23 cellular contexts compared by ENCODE assay signal in genomic region chr9:109799141-109799540, GRCh38. TPM values are rescaled to one million over a fixed set of nuclear protein-coding genes. Genes with fewer than 3 reads are reported as not detected.
A peak's percentile ranks its signal among the peaks of the same experiment; 100 is the strongest.
DNase-seq lines count a peak whose midpoint lies in the region; ATAC-seq and TF ChIP-seq lines count a peak whose summit lies in the region.
"Had no signal": no experiment of that assay in that cellular context is flagged by ENCODE, and none has a peak within 500 bp of the region (broad histone marks: within the 10 kb centered on the region; RNA-seq: fewer than 3 reads in every experiment).

No MANE protein-coding gene starts in this region.

- no peak for TF ChIP-seq POLR2A in uterus (IDR thresholded peaks at IDR 0.05)

- ATAC-seq in left cardiac atrium (no peak), HG03139 (IDR thresholded peaks at IDR 0.05; ENCODE audit: unreplicated experiment) (no peak)
- ATAC-seq: activated CD8-positive, alpha-beta T cell treated with anti-CD3 and anti-CD28 coated beads, Interleukin-2, amount 10 ng/mL, durations not matched to agents 7 days and 5 days; body of pancreas; naive thymus-derived CD4-positive, alpha-beta T cell had no signal

- no peak overlapping the region for H3K4me3 Mint-ChIP-seq in neural crest cell
- H3K4me3 Mint-ChIP-seq: activated CD8-positive, alpha-beta T cell treated with anti-CD3 and anti-CD28 coated beads, Interleukin-2, amount 10 ng/mL, durations not matched to agents 7 days and 5 days; CD4-positive, CD25-positive, alpha-beta regulatory T cell; naive thymus-derived CD4-positive, alpha-beta T cell; T-helper 1 cell treated with Interleukin-12 subunit alpha and Interleukin-12 subunit beta and Interleukin-4 antibody, amounts not matched to agents 30 μg/mL and 1 μg/mL, for 36 hours had no signal

- in situ Hi-C loops in brain microvascular endothelial cell (cut with HindIII; ENCODE audit: low pct_ligation_motif_present, low sequenced_read_pairs) (no loop called here), HAP-1 (cut with MboI; ENCODE audit: low sequenced_read_pairs) (no loop called here)

- no peaks in the 10 kb centered on the region for H3K27me3 ChIP-seq in cardiac muscle cell
- no peaks in the 10 kb centered on the region for H3K27me3 ChIP-seq in brain microvascular endothelial cell (replicated peaks)
- no peaks in the 10 kb centered on the region for H3K27me3 ChIP-seq in uterus
- H3K27me3 ChIP-seq in HAP-1 (ENCODE audit: low read depth), result no peaks in the 10 kb centered on the region
- H3K27me3 ChIP-seq: body of pancreas had no signal

- no peaks in the 10 kb centered on the region for H3K36me3 Mint-ChIP-seq in neural crest cell (ENCODE audit: low read depth)
- H3K36me3 Mint-ChIP-seq: CD4-positive, CD25-positive, alpha-beta regulatory T cell; naive thymus-derived CD4-positive, alpha-beta T cell had no signal

- H3K36me3 ChIP-seq in cardiac muscle cell, result no peaks in the 10 kb centered on the region
- H3K36me3 ChIP-seq in brain microvascular endothelial cell (replicated peaks), result no peaks in the 10 kb centered on the region
- no peaks in the 10 kb centered on the region for H3K36me3 ChIP-seq in uterus
- H3K36me3 ChIP-seq in HAP-1 (replicated peaks), result no peaks in the 10 kb centered on the region
- H3K36me3 ChIP-seq: spleen had no signal

- H3K4me1 ChIP-seq in cardiac muscle cell (ENCODE audit: low read depth), result peaks cover 50% of the 10 kb centered on the region
- H3K4me1 ChIP-seq in uterus, result no peaks in the 10 kb centered on the region
- no peaks in the 10 kb centered on the region for H3K4me1 ChIP-seq in HAP-1
- H3K4me1 ChIP-seq: body of pancreas, spleen had no signal

- H3K9me3 ChIP-seq in cardiac muscle cell (ENCODE audit: low read depth) (no peaks in the 10 kb centered on the region), uterus (no peaks in the 10 kb centered on the region), HAP-1 (no peaks in the 10 kb centered on the region)
- H3K9me3 ChIP-seq: body of pancreas, spleen had no signal

- intact Hi-C loops in left cardiac atrium (cut with DNase I) (no loop called here), uterus (cut with DNase I; ENCODE audit: low total_unique reads) (no loop called here)

- H3K9me3 Mint-ChIP-seq in neural crest cell, result no peaks in the 10 kb centered on the region
- H3K9me3 Mint-ChIP-seq: CD4-positive, CD25-positive, alpha-beta regulatory T cell; naive thymus-derived CD4-positive, alpha-beta T cell; T-helper 1 cell treated with Interleukin-12 subunit alpha and Interleukin-12 subunit beta and Interleukin-4 antibody, amounts not matched to agents 30 μg/mL and 1 μg/mL, for 36 hours had no signal

- peak overlapping the region; percentile 87 for H3K27ac Mint-ChIP-seq in neural crest cell (ENCODE audit: unreplicated experiment)
- H3K27ac Mint-ChIP-seq: activated CD8-positive, alpha-beta T cell treated with anti-CD3 and anti-CD28 coated beads, Interleukin-2, amount 10 ng/mL, durations not matched to agents 7 days and 5 days; CD4-positive, CD25-positive, alpha-beta regulatory T cell; naive thymus-derived CD4-positive, alpha-beta T cell; T-helper 1 cell treated with Interleukin-12 subunit alpha and Interleukin-12 subunit beta and Interleukin-4 antibody, amounts not matched to agents 30 μg/mL and 1 μg/mL, for 36 hours had no signal

- H3K4me3 ChIP-seq in cardiac muscle cell (no peak overlapping the region), brain microvascular endothelial cell (ENCODE audit: low read depth, low read length) (no peak overlapping the region), uterus (no peak overlapping the region), HAP-1 (no peak overlapping the region)
- H3K4me3 ChIP-seq: body of pancreas, spleen had no signal

- DNase-seq in cardiac muscle cell (ENCODE audit: low read depth in 1 of 2, low spot score in 1 of 2), result no peak
- no peak for DNase-seq in left cardiac atrium
- DNase-seq in brain microvascular endothelial cell, result no peak
- no peak for DNase-seq in neural crest cell (ENCODE audit: low read depth, low spot score)
- no peak for DNase-seq in uterus
- DNase-seq in HAP-1 (ENCODE audit: low spot score in 2 of 2), result no peak
- DNase-seq in NCI-H1694 (lab: John Stamatoyannopoulos, UW), result no peak
- DNase-seq: 8988T; activated CD8-positive, alpha-beta T cell treated with anti-CD3 and anti-CD28 coated beads, Interleukin-2, amount 10 ng/mL, durations not matched to agents 7 days and 5 days; body of pancreas; CD4-positive, CD25-positive, alpha-beta regulatory T cell; effector CD4-positive, alpha-beta T cell; naive thymus-derived CD4-positive, alpha-beta T cell; NCI-H1417 treated with DMSO at 0.1 percent for 48 hours; NCI-H2081 treated with DMSO at 0.1 percent for 48 hours; NCI-H226; NCI-H774; retina; spleen had no signal

- H3K4me1 Mint-ChIP-seq in neural crest cell, result peaks cover 1% of the 10 kb centered on the region
- H3K4me1 Mint-ChIP-seq: CD4-positive, CD25-positive, alpha-beta regulatory T cell; naive thymus-derived CD4-positive, alpha-beta T cell had no signal

- no peak for TF ChIP-seq CTCF in cardiac muscle cell (IDR thresholded peaks at IDR 0.05; ENCODE audit: low read depth, low read length)
- no peak for TF ChIP-seq CTCF in brain microvascular endothelial cell (IDR thresholded peaks at IDR 0.05; ENCODE audit: low read depth, low read length, missing control alignments)
- no peak for TF ChIP-seq CTCF in neural crest cell (conservative IDR thresholded peaks at IDR 0.05)
- TF ChIP-seq CTCF in uterus (IDR thresholded peaks at IDR 0.05), result no peak

- no peaks in the 10 kb centered on the region for H3K27me3 Mint-ChIP-seq in neural crest cell (ENCODE audit: low read depth)
- H3K27me3 Mint-ChIP-seq: CD4-positive, CD25-positive, alpha-beta regulatory T cell had no signal

- H3K27ac ChIP-seq in cardiac muscle cell (peak overlapping the region; percentile 89), brain microvascular endothelial cell (peak overlapping the region; percentile 70), uterus (peak overlapping the region; percentile 52 to 74)
- H3K27ac ChIP-seq: body of pancreas, epithelial cell of prostate, KMS-11, spleen had no signal

RNA-seq across cellular contexts. Expression of gene PALM2AKAP2, which starts 19.1 kb away (rescaled TPM):
- total RNA-seq in cardiac muscle cell, result 94.7 and 121 TPM in 2 replicates
- 55.1 and 71.7 TPM in 2 replicates for polyA plus RNA-seq in cardiac muscle cell
- 100 to 1,000 TPM in 1 of 2 donors, 10 to 100 TPM in 1; 97.6 to 102 TPM for total RNA-seq in left cardiac atrium
- total RNA-seq in neural crest cell, result 5.6 and 7.1 TPM in 2 replicates
- 10 to 100 TPM in 3 of 4 donors, 1 to 10 TPM in 1; 2.1 to 49.5 (median 26.3) TPM for total RNA-seq in uterus
- total RNA-seq: activated CD8-positive, alpha-beta T cell treated with anti-CD3 and anti-CD28 coated beads, Interleukin-2, amount 10 ng/mL, durations not matched to agents 7 days and 5 days; naive thymus-derived CD4-positive, alpha-beta T cell had no signal
- polyA plus RNA-seq: naive thymus-derived CD4-positive, alpha-beta T cell had no signal
